1 cellular context compared by ENCODE assay signal in genomic region chr6:33207569-33208088, GRCh38.
TF ChIP-seq lines count a peak whose summit lies in the region.

No MANE protein-coding gene starts in this region.

TF ChIP-seq in endothelial cell of umbilical vein, 7 proteins besides CTCF, POLR2A, EP300 and RAD21:
- TF ChIP-seq MYC (IDR thresholded peaks at IDR 0.05; ENCODE audit: low read depth, low read length) (no peak), GATA2 (IDR thresholded peaks at IDR 0.05; ENCODE audit: insufficient read depth, insufficient read length, low read depth, low read length) (no peak), POLR2AphosphoS5 (IDR thresholded peaks at IDR 0.05; ENCODE audit: insufficient read depth, low read depth, low read length) (no peak), MAX (IDR thresholded peaks at IDR 0.05; ENCODE audit: insufficient read depth, insufficient read length) (no peak)
TF ChIP-seq in endothelial cell of umbilical vein: peak in this region for 0.
